ENCODE assay signal across 16 cellular contexts in genomic region chr3:5498981-5499380, GRCh38.
A peak's percentile ranks its signal among the peaks of the same experiment; 100 is the strongest.
DNase-seq lines count a peak whose midpoint lies in the region; ATAC-seq, FAIRE-seq and TF ChIP-seq lines count a peak whose summit lies in the region.
"Had no signal": no experiment of that assay in that cellular context is flagged by ENCODE, and none has a peak within 500 bp of the region (broad histone marks: within the 10 kb centered on the region; RNA-seq: fewer than 3 reads in every experiment).

No MANE protein-coding gene starts in this region.

- peak; percentile 48 for FAIRE-seq in GM12892 (lab: Jason Lieb, UNC)
- FAIRE-seq: A549 had no signal

- no peak for TF ChIP-seq POLR2A in GM12892 (IDR thresholded peaks at IDR 0.05; ENCODE audit: low read depth, low read length)

- DNase-seq in GM12892 (ENCODE audit: insufficient read length): no peak
- no peak for DNase-seq in stimulated activated CD8-positive, alpha-beta memory T cell treated with anti-CD3 and anti-CD28 coated beads, Interleukin-4, amount 100 ng/mL, for 48 hours
- no peak for DNase-seq in posterior vena cava (ENCODE audit: low spot score)
- no peak for DNase-seq in kidney tubule cell (ENCODE audit: low spot score)
- DNase-seq in SKM-1 treated with dmso at 0.1 percent for 144 hours (lab: John Stamatoyannopoulos, UW; ENCODE audit: unreplicated experiment): no peak
- DNase-seq: activated T-cell treated with anti-CD3 and anti-CD28 coated beads, Interleukin-2, amount 50 U/mL, for 24 hours; Caco-2; effector CD8-positive, alpha-beta T cell; NCI-H2227 treated with DMSO at 0.1 percent for 48 hours; Right ventricle myocardium superior; upper lobe of left lung had no signal

- intact Hi-C loops in posterior vena cava (cut with DNase I): no loop called here

- peak; percentile 48 for ATAC-seq in GM19395 (IDR thresholded peaks at IDR 0.05; ENCODE audit: unreplicated experiment)
- peak; percentile 34 for ATAC-seq in HG02763 (IDR thresholded peaks at IDR 0.05; ENCODE audit: unreplicated experiment)
- peak; percentile 46 for ATAC-seq in HG03354 (IDR thresholded peaks at IDR 0.05; ENCODE audit: poor library complexity, severe bottlenecking, unreplicated experiment)
- ATAC-seq: A549, WTC11 had no signal
